Comparison of ENCODE assay signal across 8 cellular contexts in the genomic region with DNA sequence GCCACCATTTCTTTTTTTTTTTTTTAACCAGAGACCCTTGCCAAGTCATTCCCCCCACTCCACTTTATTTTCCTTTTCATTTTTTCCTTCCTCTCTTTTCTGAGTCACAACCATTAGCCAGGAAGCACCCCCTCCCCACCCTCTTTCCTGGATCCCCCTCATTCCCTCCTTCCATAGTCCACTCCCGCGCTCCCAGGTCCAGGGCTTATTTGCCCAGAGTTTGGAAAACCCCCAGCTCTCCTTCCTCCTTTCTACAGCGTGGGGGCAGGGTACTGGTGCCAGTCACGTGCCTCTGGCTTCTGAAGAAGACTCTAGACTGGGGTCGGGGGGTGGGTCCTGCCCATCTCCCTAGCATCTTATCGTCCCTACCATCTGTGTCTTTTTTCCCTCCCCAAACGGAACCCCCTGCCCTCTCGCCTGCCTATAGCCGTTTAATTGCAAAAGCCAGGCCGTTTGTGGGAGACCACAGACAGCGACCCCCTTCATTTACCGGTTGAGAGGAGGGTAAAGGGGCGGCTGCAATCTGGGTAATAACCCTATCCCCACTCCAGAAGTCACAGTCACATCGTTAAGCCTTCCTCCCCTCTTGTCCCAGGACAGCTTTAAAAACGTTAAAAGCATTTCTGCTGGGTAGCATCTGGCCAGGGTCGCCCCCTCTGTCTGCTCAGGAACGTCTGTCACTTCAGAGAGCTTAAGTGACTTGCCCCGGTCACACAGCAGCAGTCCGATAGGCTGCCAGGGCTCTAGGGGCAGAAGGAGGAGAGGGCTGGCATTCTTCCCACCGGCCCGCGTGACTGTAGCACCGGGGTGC. TPM values are rescaled to one million over a fixed set of nuclear protein-coding genes. Genes with fewer than 3 reads are reported as not detected.
DNase-seq lines count a peak whose midpoint lies in the region; ATAC-seq, FAIRE-seq and TF ChIP-seq lines count a peak whose summit lies in the region.

No MANE protein-coding gene starts in this region.

- no peaks in the 10 kb centered on the region for H3K9me3 Mint-ChIP-seq in astrocyte (ENCODE audit: unreplicated experiment)

- H3K79me2 ChIP-seq in astrocyte (ENCODE audit: insufficient read depth, low read length), result peaks cover 52% of the 10 kb centered on the region

- H4K20me1 ChIP-seq in astrocyte (ENCODE audit: insufficient read depth, low read length), result peaks cover 44% of the 10 kb centered on the region

- H3K27me3 ChIP-seq in H7 (ENCODE audit: control insufficient read depth, insufficient read depth, low read length) (no peaks in the 10 kb centered on the region), astrocyte (ENCODE audit: insufficient read depth, low read length) (no peaks in the 10 kb centered on the region), kidney epithelial cell (ENCODE audit: control insufficient read depth, insufficient read depth, low read length) (no peaks in the 10 kb centered on the region), subcutaneous abdominal adipose tissue (ENCODE audit: control insufficient read depth in 5 of 5, insufficient read depth in 4 of 5, low read length in 5 of 5) (no peaks in the 10 kb centered on the region)

- H3K9ac ChIP-seq in astrocyte (ENCODE audit: low read length) (peak overlapping the region; percentile 97), subcutaneous abdominal adipose tissue (ENCODE audit: low read length in 5 of 5) (peak overlapping the region in 4 of 5 donors; percentile 8 to 74 (median 57))

- peaks cover 30% of the 10 kb centered on the region for H3K4me1 ChIP-seq in astrocyte (ENCODE audit: insufficient read depth, low read length)
- peaks cover 14 to 58% (median 48%) of the 10 kb centered on the region in 5 donors for H3K4me1 ChIP-seq in subcutaneous abdominal adipose tissue (ENCODE audit: control insufficient read depth in 5 of 5, insufficient read depth in 5 of 5, low read length in 5 of 5)

- H3K9me3 ChIP-seq in astrocyte (ENCODE audit: insufficient read depth, low read depth, low read length) (no peaks in the 10 kb centered on the region), subcutaneous abdominal adipose tissue (ENCODE audit: control insufficient read depth in 5 of 5, low read length in 5 of 5) (no peaks in the 10 kb centered on the region)

- DNase-seq in COR-L47 (lab: John Stamatoyannopoulos, UW), result peak; percentile 74
- DNase-seq in H7, result peak; percentile 85
- peak; percentile 59 for DNase-seq in NCI-H774 (lab: John Stamatoyannopoulos, UW)
- no peak for DNase-seq in astrocyte (ENCODE audit: low read depth)
- DNase-seq in kidney epithelial cell (ENCODE audit: low read depth), result no peak

- peak overlapping the region; percentile 72 for H3K27ac Mint-ChIP-seq in astrocyte (ENCODE audit: unreplicated experiment)

- H3K4me3 Mint-ChIP-seq in astrocyte (ENCODE audit: unreplicated experiment), result peak overlapping the region; percentile 100

- peak overlapping the region; percentile 67 for H3K27ac ChIP-seq in astrocyte (ENCODE audit: low read depth, low read length)
- H3K27ac ChIP-seq in subcutaneous abdominal adipose tissue (ENCODE audit: low read depth, low read length), result peak overlapping the region; percentile 86

- peaks cover 27% of the 10 kb centered on the region for H3K36me3 ChIP-seq in H7 (replicated peaks; ENCODE audit: control insufficient read depth, insufficient read depth, low read length)
- H3K36me3 ChIP-seq in astrocyte (ENCODE audit: insufficient read depth, low read length), result peaks cover 21% of the 10 kb centered on the region
- H3K36me3 ChIP-seq in kidney epithelial cell (ENCODE audit: control insufficient read depth, insufficient read depth, low read length), result peaks cover 2% of the 10 kb centered on the region
- peaks cover 0 to 32% (median 25%) of the 10 kb centered on the region in 5 donors for H3K36me3 ChIP-seq in subcutaneous abdominal adipose tissue (ENCODE audit: control insufficient read depth in 5 of 5, insufficient read depth in 5 of 5, low read length in 5 of 5)

- no peak for TF ChIP-seq CTCF in astrocyte (IDR thresholded peaks at IDR 0.05; ENCODE audit: insufficient read depth, low read depth, low read length)
- TF ChIP-seq CTCF in kidney epithelial cell (IDR thresholded peaks at IDR 0.05; ENCODE audit: insufficient read depth, low read length, poor library complexity, severe bottlenecking), result no peak

- peak overlapping the region; percentile 98 for H3K4me3 ChIP-seq in H7 (ENCODE audit: insufficient read depth, low read depth, low read length)
- peak overlapping the region; percentile 61 for H3K4me3 ChIP-seq in astrocyte (ENCODE audit: insufficient read depth, low read depth, low read length)
- peak overlapping the region; percentile 93 for H3K4me3 ChIP-seq in kidney epithelial cell (ENCODE audit: low read depth, low read length)
- peak overlapping the region; percentile 64 to 99 (median 76) for H3K4me3 ChIP-seq in subcutaneous abdominal adipose tissue (ENCODE audit: low read depth in 1 of 5, low read length in 5 of 5)

- peaks cover 23% of the 10 kb centered on the region for H3K4me1 Mint-ChIP-seq in astrocyte (ENCODE audit: low read depth, unreplicated experiment)

- peaks cover 20% of the 10 kb centered on the region for H3K36me3 Mint-ChIP-seq in astrocyte (ENCODE audit: low read depth, unreplicated experiment)

- peak overlapping the region; percentile 70 for H2AFZ ChIP-seq in astrocyte (ENCODE audit: low read depth, low read length)

- H3K27me3 Mint-ChIP-seq in astrocyte (ENCODE audit: low read depth, unreplicated experiment), result no peaks in the 10 kb centered on the region

- ATAC-seq in GM21619 (IDR thresholded peaks at IDR 0.05; ENCODE audit: unreplicated experiment), result no peak
- ATAC-seq in GM21717 (IDR thresholded peaks at IDR 0.05; ENCODE audit: unreplicated experiment), result no peak

- no peak for FAIRE-seq in astrocyte (lab: Jason Lieb, UNC)

- H3K4me2 ChIP-seq in astrocyte (ENCODE audit: low read length), result peak overlapping the region; percentile 97

RNA-seq across cellular contexts. Expression of gene CALR, which starts 1.0 kb away (rescaled TPM):
- 911 and 1,131 TPM in 2 replicates for total RNA-seq in H7 (2014; rRNA removed; shearing (Covaris generic))
- 2,193 and 2,309 TPM in 2 replicates for total RNA-seq in astrocyte
- total RNA-seq in kidney epithelial cell, result 936 and 958 TPM in 2 replicates

RNA-seq across cellular contexts. Expression of gene FARSA, which starts 3.9 kb away (rescaled TPM):
- 93.0 and 117 TPM in 2 replicates for total RNA-seq in H7 (2014; rRNA removed; shearing (Covaris generic))
- total RNA-seq in astrocyte, result 76.7 and 80.4 TPM in 2 replicates
- 90.6 and 93.7 TPM in 2 replicates for total RNA-seq in kidney epithelial cell

RNA-seq across cellular contexts. Expression of gene RAD23A, which starts 8.2 kb away (rescaled TPM):
- 146 and 155 TPM in 2 replicates for total RNA-seq in H7 (2014; rRNA removed; shearing (Covaris generic))
- total RNA-seq in astrocyte (40.6 and 48.5 TPM in 2 replicates), kidney epithelial cell (138 and 146 TPM in 2 replicates)

RNA-seq across cellular contexts. Expression of gene SYCE2, which starts 18.4 kb away (rescaled TPM):
- total RNA-seq in H7 (2014; rRNA removed; shearing (Covaris generic)), result 0.24 and 2.0 TPM in 2 replicates
- total RNA-seq in astrocyte, result 0.50 TPM in 1 of 2 replicates, not detected in the other
- 0.13 and 0.48 TPM in 2 replicates for total RNA-seq in kidney epithelial cell

RNA-seq across cellular contexts. Expression of gene GADD45GIP1, which starts 19.6 kb away (rescaled TPM):
- total RNA-seq in H7 (2014; rRNA removed; shearing (Covaris generic)), result 40.4 and 51.7 TPM in 2 replicates
- 34.0 and 35.5 TPM in 2 replicates for total RNA-seq in astrocyte
- total RNA-seq in kidney epithelial cell, result 60.1 and 78.0 TPM in 2 replicates

Comparison
In these comparisons a context has a peak if more than half of its experiments do, and no peak if none do; other contexts are left out.
1. DNase-seq: peak in COR-L47 (single experiment), H7 (single experiment) and NCI-H774 (single experiment); none in astrocyte (single experiment) and kidney epithelial cell (single experiment).
2. Peak in every context shown above with its lines, with median percentiles within 50 percentile points of each other: H3K4me3 ChIP-seq.